Comparison of ENCODE assay signal across 1 cellular context in the genomic region with DNA sequence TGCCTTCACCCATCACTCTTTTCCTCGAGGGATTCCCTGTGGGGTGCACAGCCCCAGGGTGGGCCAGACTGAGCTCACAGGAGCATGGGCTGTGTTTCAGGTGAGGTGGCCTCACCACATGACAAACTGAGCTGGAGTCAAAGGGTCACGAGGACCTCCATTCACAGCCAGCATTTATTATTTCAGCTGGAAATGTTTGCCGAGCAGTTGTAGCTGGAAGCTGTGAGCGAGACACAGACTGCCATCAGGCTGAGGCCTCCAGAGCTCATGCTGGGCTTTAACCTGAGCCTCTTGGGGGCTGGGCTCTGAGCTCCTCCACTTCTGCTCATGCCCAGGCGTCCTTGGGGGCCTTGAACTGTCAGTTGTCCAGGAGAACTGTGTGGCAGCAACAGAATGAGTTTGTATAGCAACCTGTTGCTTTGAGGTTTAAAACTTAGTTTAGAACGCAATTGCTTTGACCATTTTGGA.
TF ChIP-seq lines count a peak whose summit lies in the region.

No MANE protein-coding gene starts in this region.

TF ChIP-seq in HepG2, 621 proteins besides CTCF, POLR2A, EP300 and RAD21 (continued from another document and continues in another):
- TF ChIP-seq TCF12 (IDR thresholded peaks at IDR 0.05): no peak
- no peak for TF ChIP-seq TCF12 (CRISPR knock-in tag; IDR thresholded peaks at IDR 0.05)
- no peak for TF ChIP-seq ZMYM2 (CRISPR knock-in tag; IDR thresholded peaks at IDR 0.05)
- TF ChIP-seq, protein P1, sequence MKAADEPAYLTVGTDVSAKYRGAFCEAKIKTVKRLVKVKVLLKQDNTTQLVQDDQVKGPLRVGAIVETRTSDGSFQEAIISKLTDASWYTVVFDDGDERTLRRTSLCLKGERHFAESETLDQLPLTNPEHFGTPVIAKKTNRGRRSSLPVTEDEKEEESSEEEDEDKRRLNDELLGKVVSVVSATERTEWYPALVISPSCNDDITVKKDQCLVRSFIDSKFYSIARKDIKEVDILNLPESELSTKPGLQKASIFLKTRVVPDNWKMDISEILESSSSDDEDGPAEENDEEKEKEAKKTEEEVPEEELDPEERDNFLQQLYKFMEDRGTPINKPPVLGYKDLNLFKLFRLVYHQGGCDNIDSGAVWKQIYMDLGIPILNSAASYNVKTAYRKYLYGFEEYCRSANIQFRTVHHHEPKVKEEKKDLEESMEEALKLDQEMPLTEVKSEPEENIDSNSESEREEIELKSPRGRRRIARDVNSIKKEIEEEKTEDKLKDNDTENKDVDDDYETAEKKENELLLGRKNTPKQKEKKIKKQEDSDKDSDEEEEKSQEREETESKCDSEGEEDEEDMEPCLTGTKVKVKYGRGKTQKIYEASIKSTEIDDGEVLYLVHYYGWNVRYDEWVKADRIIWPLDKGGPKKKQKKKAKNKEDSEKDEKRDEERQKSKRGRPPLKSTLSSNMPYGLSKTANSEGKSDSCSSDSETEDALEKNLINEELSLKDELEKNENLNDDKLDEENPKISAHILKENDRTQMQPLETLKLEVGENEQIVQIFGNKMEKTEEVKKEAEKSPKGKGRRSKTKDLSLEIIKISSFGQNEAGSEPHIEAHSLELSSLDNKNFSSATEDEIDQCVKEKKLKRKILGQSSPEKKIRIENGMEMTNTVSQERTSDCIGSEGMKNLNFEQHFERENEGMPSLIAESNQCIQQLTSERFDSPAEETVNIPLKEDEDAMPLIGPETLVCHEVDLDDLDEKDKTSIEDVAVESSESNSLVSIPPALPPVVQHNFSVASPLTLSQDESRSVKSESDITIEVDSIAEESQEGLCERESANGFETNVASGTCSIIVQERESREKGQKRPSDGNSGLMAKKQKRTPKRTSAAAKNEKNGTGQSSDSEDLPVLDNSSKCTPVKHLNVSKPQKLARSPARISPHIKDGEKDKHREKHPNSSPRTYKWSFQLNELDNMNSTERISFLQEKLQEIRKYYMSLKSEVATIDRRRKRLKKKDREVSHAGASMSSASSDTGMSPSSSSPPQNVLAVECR (CRISPR knock-in tag; IDR thresholded peaks at IDR 0.05; ENCODE audit: borderline replicate concordance): peak; percentile 61; the same call in 1 of the 2 replicates
- TF ChIP-seq JUN (CRISPR knock-in tag; IDR thresholded peaks at IDR 0.05): no peak
- TF ChIP-seq, protein P2, sequence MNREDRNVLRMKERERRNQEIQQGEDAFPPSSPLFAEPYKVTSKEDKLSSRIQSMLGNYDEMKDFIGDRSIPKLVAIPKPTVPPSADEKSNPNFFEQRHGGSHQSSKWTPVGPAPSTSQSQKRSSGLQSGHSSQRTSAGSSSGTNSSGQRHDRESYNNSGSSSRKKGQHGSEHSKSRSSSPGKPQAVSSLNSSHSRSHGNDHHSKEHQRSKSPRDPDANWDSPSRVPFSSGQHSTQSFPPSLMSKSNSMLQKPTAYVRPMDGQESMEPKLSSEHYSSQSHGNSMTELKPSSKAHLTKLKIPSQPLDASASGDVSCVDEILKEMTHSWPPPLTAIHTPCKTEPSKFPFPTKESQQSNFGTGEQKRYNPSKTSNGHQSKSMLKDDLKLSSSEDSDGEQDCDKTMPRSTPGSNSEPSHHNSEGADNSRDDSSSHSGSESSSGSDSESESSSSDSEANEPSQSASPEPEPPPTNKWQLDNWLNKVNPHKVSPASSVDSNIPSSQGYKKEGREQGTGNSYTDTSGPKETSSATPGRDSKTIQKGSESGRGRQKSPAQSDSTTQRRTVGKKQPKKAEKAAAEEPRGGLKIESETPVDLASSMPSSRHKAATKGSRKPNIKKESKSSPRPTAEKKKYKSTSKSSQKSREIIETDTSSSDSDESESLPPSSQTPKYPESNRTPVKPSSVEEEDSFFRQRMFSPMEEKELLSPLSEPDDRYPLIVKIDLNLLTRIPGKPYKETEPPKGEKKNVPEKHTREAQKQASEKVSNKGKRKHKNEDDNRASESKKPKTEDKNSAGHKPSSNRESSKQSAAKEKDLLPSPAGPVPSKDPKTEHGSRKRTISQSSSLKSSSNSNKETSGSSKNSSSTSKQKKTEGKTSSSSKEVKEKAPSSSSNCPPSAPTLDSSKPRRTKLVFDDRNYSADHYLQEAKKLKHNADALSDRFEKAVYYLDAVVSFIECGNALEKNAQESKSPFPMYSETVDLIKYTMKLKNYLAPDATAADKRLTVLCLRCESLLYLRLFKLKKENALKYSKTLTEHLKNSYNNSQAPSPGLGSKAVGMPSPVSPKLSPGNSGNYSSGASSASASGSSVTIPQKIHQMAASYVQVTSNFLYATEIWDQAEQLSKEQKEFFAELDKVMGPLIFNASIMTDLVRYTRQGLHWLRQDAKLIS (CRISPR knock-in tag; IDR thresholded peaks at IDR 0.05): no peak
- peak; percentile 60; the same call in 1 of the 2 replicates for TF ChIP-seq ZNF331 (CRISPR knock-in tag; IDR thresholded peaks at IDR 0.05)
- 0 out of 2 replicates have a peak, but pooled peaks have one; percentile 34 for TF ChIP-seq SIX4 (CRISPR knock-in tag; IDR thresholded peaks at IDR 0.05)
- TF ChIP-seq DMAP1 (CRISPR knock-in tag; IDR thresholded peaks at IDR 0.05): peak; percentile 36; the same call in 1 of the 2 replicates
- TF ChIP-seq FOXO1 (CRISPR knock-in tag; IDR thresholded peaks at IDR 0.05): peak; percentile 28; the same call in 1 of the 2 replicates
- TF ChIP-seq STAT5B (CRISPR knock-in tag; IDR thresholded peaks at IDR 0.05): no peak
- no peak for TF ChIP-seq ZNF891 (CRISPR knock-in tag; IDR thresholded peaks at IDR 0.05)
- TF ChIP-seq KMT2A (CRISPR knock-in tag; IDR thresholded peaks at IDR 0.05): peak; percentile 74; the same call in 1 of the 2 replicates
- TF ChIP-seq, protein P3, sequence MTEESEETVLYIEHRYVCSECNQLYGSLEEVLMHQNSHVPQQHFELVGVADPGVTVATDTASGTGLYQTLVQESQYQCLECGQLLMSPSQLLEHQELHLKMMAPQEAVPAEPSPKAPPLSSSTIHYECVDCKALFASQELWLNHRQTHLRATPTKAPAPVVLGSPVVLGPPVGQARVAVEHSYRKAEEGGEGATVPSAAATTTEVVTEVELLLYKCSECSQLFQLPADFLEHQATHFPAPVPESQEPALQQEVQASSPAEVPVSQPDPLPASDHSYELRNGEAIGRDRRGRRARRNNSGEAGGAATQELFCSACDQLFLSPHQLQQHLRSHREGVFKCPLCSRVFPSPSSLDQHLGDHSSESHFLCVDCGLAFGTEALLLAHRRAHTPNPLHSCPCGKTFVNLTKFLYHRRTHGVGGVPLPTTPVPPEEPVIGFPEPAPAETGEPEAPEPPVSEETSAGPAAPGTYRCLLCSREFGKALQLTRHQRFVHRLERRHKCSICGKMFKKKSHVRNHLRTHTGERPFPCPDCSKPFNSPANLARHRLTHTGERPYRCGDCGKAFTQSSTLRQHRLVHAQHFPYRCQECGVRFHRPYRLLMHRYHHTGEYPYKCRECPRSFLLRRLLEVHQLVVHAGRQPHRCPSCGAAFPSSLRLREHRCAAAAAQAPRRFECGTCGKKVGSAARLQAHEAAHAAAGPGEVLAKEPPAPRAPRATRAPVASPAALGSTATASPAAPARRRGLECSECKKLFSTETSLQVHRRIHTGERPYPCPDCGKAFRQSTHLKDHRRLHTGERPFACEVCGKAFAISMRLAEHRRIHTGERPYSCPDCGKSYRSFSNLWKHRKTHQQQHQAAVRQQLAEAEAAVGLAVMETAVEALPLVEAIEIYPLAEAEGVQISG (CRISPR knock-in tag; IDR thresholded peaks at IDR 0.05): peak; percentile 45; the same call in 1 of the 2 replicates
- TF ChIP-seq STAG1 (CRISPR knock-in tag; IDR thresholded peaks at IDR 0.05): 0 out of 2 replicates have a peak, but pooled peaks have one; percentile 13
- TF ChIP-seq ZNF431 (CRISPR knock-in tag; IDR thresholded peaks at IDR 0.05; ENCODE audit: borderline replicate concordance, low read depth): no peak
- TF ChIP-seq GATA4 (IDR thresholded peaks at IDR 0.05; ENCODE audit: borderline replicate concordance, low read depth): no peak
- TF ChIP-seq ZNF382 (CRISPR knock-in tag; IDR thresholded peaks at IDR 0.05; ENCODE audit: borderline replicate concordance): no peak
- peak; percentile 53; the same call in 1 of the 2 replicates for TF ChIP-seq IRF2 (CRISPR knock-in tag; IDR thresholded peaks at IDR 0.05)
- TF ChIP-seq ZC3H4 (CRISPR knock-in tag; IDR thresholded peaks at IDR 0.05; ENCODE audit: borderline replicate concordance): no peak
- no peak for TF ChIP-seq ISX (CRISPR knock-in tag; conservative IDR thresholded peaks at IDR 0.05)
- TF ChIP-seq ARNT2 (CRISPR knock-in tag; IDR thresholded peaks at IDR 0.05; ENCODE audit: low read depth): 0 out of 2 replicates have a peak, but pooled peaks have one; percentile 40
- TF ChIP-seq, protein P4, sequence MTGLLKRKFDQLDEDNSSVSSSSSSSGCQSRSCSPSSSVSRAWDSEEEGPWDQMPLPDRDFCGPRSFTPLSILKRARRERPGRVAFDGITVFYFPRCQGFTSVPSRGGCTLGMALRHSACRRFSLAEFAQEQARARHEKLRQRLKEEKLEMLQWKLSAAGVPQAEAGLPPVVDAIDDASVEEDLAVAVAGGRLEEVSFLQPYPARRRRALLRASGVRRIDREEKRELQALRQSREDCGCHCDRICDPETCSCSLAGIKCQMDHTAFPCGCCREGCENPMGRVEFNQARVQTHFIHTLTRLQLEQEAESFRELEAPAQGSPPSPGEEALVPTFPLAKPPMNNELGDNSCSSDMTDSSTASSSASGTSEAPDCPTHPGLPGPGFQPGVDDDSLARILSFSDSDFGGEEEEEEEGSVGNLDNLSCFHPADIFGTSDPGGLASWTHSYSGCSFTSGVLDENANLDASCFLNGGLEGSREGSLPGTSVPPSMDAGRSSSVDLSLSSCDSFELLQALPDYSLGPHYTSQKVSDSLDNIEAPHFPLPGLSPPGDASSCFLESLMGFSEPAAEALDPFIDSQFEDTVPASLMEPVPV (CRISPR knock-in tag; IDR thresholded peaks at IDR 0.05): no peak
- TF ChIP-seq PPARG (CRISPR knock-in tag; conservative IDR thresholded peaks at IDR 0.05): no peak
- no peak for TF ChIP-seq SETDB1 (CRISPR knock-in tag; IDR thresholded peaks at IDR 0.05; ENCODE audit: borderline replicate concordance)
- TF ChIP-seq NCOA2 (CRISPR knock-in tag; IDR thresholded peaks at IDR 0.05): peak; percentile 64
- no peak for TF ChIP-seq BORCS8-MEF2B (CRISPR knock-in tag; IDR thresholded peaks at IDR 0.05)
- peak; percentile 70; the same call in 1 of the 2 replicates for TF ChIP-seq KLF6 (CRISPR knock-in tag; IDR thresholded peaks at IDR 0.05)
- TF ChIP-seq MLLT10 (CRISPR knock-in tag; IDR thresholded peaks at IDR 0.05): no peak
- TF ChIP-seq PHF21A (CRISPR knock-in tag; IDR thresholded peaks at IDR 0.05): no peak
- TF ChIP-seq ZSCAN20 (CRISPR knock-in tag; IDR thresholded peaks at IDR 0.05; ENCODE audit: borderline replicate concordance): no peak
- no peak for TF ChIP-seq ZNF224 (CRISPR knock-in tag; IDR thresholded peaks at IDR 0.05)
- TF ChIP-seq CHCHD3 (CRISPR knock-in tag; IDR thresholded peaks at IDR 0.05): no peak
- TF ChIP-seq ATM (IDR thresholded peaks at IDR 0.05; ENCODE audit: borderline replicate concordance): no peak
- no peak for TF ChIP-seq SP4 (CRISPR knock-in tag; IDR thresholded peaks at IDR 0.05)
- TF ChIP-seq NAIF1 (CRISPR knock-in tag; IDR thresholded peaks at IDR 0.05; ENCODE audit: borderline replicate concordance): no peak
- no peak for TF ChIP-seq MIER2 (CRISPR knock-in tag; IDR thresholded peaks at IDR 0.05)
- TF ChIP-seq, protein P5, sequence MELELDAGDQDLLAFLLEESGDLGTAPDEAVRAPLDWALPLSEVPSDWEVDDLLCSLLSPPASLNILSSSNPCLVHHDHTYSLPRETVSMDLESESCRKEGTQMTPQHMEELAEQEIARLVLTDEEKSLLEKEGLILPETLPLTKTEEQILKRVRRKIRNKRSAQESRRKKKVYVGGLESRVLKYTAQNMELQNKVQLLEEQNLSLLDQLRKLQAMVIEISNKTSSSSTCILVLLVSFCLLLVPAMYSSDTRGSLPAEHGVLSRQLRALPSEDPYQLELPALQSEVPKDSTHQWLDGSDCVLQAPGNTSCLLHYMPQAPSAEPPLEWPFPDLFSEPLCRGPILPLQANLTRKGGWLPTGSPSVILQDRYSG (CRISPR knock-in tag; IDR thresholded peaks at IDR 0.05): no peak
- no peak for TF ChIP-seq FLYWCH1 (CRISPR knock-in tag; IDR thresholded peaks at IDR 0.05)
- TF ChIP-seq FOSL2 (CRISPR knock-in tag; IDR thresholded peaks at IDR 0.05): 0 out of 2 replicates have a peak, but pooled peaks have one; percentile 11
- TF ChIP-seq ELF4 (CRISPR knock-in tag; IDR thresholded peaks at IDR 0.05; ENCODE audit: borderline replicate concordance): no peak
- no peak for TF ChIP-seq PRPF4 (IDR thresholded peaks at IDR 0.05; ENCODE audit: low read depth, low read length, poor library complexity, severe bottlenecking)
- no peak for TF ChIP-seq ZBTB42 (CRISPR knock-in tag; IDR thresholded peaks at IDR 0.05)
- TF ChIP-seq, protein P6, sequence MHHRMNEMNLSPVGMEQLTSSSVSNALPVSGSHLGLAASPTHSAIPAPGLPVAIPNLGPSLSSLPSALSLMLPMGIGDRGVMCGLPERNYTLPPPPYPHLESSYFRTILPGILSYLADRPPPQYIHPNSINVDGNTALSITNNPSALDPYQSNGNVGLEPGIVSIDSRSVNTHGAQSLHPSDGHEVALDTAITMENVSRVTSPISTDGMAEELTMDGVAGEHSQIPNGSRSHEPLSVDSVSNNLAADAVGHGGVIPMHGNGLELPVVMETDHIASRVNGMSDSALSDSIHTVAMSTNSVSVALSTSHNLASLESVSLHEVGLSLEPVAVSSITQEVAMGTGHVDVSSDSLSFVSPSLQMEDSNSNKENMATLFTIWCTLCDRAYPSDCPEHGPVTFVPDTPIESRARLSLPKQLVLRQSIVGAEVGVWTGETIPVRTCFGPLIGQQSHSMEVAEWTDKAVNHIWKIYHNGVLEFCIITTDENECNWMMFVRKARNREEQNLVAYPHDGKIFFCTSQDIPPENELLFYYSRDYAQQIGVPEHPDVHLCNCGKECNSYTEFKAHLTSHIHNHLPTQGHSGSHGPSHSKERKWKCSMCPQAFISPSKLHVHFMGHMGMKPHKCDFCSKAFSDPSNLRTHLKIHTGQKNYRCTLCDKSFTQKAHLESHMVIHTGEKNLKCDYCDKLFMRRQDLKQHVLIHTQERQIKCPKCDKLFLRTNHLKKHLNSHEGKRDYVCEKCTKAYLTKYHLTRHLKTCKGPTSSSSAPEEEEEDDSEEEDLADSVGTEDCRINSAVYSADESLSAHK (CRISPR knock-in tag; IDR thresholded peaks at IDR 0.05; ENCODE audit: borderline replicate concordance): no peak
- no peak for TF ChIP-seq ZSCAN29 (CRISPR knock-in tag; conservative IDR thresholded peaks at IDR 0.05)
- TF ChIP-seq ATRX (CRISPR knock-in tag; IDR thresholded peaks at IDR 0.05; ENCODE audit: borderline replicate concordance): no peak
- TF ChIP-seq, protein P7, sequence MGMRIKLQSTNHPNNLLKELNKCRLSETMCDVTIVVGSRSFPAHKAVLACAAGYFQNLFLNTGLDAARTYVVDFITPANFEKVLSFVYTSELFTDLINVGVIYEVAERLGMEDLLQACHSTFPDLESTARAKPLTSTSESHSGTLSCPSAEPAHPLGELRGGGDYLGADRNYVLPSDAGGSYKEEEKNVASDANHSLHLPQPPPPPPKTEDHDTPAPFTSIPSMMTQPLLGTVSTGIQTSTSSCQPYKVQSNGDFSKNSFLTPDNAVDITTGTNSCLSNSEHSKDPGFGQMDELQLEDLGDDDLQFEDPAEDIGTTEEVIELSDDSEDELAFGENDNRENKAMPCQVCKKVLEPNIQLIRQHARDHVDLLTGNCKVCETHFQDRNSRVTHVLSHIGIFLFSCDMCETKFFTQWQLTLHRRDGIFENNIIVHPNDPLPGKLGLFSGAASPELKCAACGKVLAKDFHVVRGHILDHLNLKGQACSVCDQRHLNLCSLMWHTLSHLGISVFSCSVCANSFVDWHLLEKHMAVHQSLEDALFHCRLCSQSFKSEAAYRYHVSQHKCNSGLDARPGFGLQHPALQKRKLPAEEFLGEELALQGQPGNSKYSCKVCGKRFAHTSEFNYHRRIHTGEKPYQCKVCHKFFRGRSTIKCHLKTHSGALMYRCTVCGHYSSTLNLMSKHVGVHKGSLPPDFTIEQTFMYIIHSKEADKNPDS (CRISPR knock-in tag; IDR thresholded peaks at IDR 0.05): no peak
